Comparison of ENCODE assay signal across 10 cellular contexts in the genomic region with DNA sequence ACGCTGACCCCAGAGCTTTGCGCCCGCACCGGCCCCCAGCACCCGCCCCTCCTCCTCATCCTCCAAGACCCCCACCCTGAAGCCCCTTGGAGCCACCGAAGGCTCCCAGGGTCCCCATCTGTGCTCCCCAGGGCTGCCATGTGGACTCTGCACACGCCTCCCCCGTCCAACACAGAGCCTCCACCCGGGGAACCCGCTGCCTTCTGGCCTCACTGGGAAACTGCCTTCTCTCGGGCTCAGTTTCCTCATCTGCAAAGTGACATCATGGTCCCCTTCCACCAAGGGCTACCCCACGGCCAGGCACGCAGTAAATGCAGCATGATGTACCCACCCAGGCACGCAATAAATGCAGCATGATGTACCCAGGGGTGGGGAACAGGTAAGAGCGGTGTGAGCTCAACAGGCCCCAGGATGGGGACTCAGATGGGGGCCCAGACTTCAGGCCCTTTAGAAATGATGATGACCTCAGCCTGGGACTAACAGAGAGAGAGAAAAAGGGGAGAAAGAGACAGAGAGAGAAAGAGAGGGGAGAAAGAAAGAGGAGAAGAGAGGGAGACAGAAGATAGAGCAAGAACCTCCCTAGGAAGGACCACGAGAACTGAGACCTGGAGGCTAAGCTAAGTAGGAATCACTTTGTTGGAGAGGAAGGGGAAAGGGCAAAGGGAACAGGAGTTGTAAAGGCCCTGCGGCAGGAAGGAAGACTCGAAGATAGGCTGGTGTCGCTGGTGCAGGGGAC. TPM values are rescaled to one million over a fixed set of nuclear protein-coding genes. Genes with fewer than 3 reads are reported as not detected.
DNase-seq lines count a peak whose midpoint lies in the region; ATAC-seq and TF ChIP-seq lines count a peak whose summit lies in the region.
"Had no signal": no experiment of that assay in that cellular context is flagged by ENCODE, and none has a peak within 500 bp of the region (broad histone marks: within the 10 kb centered on the region; RNA-seq: fewer than 3 reads in every experiment).

No MANE protein-coding gene starts in this region.

- H3K36me3 Mint-ChIP-seq in CD14-positive monocyte: no peaks in the 10 kb centered on the region

- peak overlapping the region; percentile 80 for H3K4me3 ChIP-seq in Loucy (ENCODE audit: low read length, poor library complexity, severe bottlenecking)
- peak overlapping the region in 2 of 4 donors; percentile 73 to 74 for H3K4me3 ChIP-seq in esophagus muscularis mucosa
- peak overlapping the region; percentile 65 for H3K4me3 ChIP-seq in parathyroid adenoma (ENCODE audit: low read depth, low read length)

- peak overlapping the region in 4 of 7 donors; percentile 20 to 79 (median 75) for H3K27ac Mint-ChIP-seq in CD14-positive monocyte

- no peak for ATAC-seq in GM21786 (IDR thresholded peaks at IDR 0.05; ENCODE audit: unreplicated experiment)
- no peak for ATAC-seq in stimulated activated naive CD8-positive, alpha-beta T cell treated with anti-CD3 and anti-CD28 coated beads, Interleukin-15, Interleukin-2, amounts not matched to agents 100 U/mL and 50 U/mL, for 24 hours

- no peak for DNase-seq in CD14-positive monocyte (ENCODE audit: low spot score)
- DNase-seq in esophagus muscularis mucosa (ENCODE audit: extremely low spot score): no peak
- no peak for DNase-seq in AG08396 (ENCODE audit: low spot score)
- no peak for DNase-seq in NCI-H2081 (lab: John Stamatoyannopoulos, UW)
- no peak for DNase-seq in stimulated activated naive CD8-positive, alpha-beta T cell treated with anti-CD3 and anti-CD28 coated beads, Interleukin-15, Interleukin-2, amounts not matched to agents 100 U/mL and 50 U/mL, for 24 hours
- DNase-seq: activated gamma-delta T cell, NCI-H526 treated with DMSO at 0.1 percent for 48 hours had no signal

- peaks cover 0 to 5% (median 5%) of the 10 kb centered on the region in 3 donors for H3K27me3 Mint-ChIP-seq in CD14-positive monocyte (ENCODE audit: low read depth in 3 of 3)

- H3K27ac ChIP-seq in esophagus muscularis mucosa (replicated peaks in 1 of 4) (peak overlapping the region; percentile 82 to 91 (median 88)), parathyroid adenoma (no peak overlapping the region)

- no peaks in the 10 kb centered on the region for H3K9me2 ChIP-seq in Loucy (replicated peaks; ENCODE audit: low read depth, low read length)

- H4K20me1 ChIP-seq in Loucy (ENCODE audit: insufficient read depth, low read length, poor library complexity, severe bottlenecking): no peaks in the 10 kb centered on the region

- H3F3A ChIP-seq in Loucy (ENCODE audit: low read depth): no peaks in the 10 kb centered on the region; the same call in 1 of the 2 replicates

- H3K9me3 ChIP-seq in Loucy (ENCODE audit: insufficient read depth, low read depth, low read length): no peaks in the 10 kb centered on the region
- H3K9me3 ChIP-seq in esophagus muscularis mucosa: no peaks in the 10 kb centered on the region
- H3K9me3 ChIP-seq in parathyroid adenoma (ENCODE audit: control insufficient read depth, low read length): no peaks in the 10 kb centered on the region

- intact Hi-C loops in CD14-positive monocyte (cut with micrococcal nuclease): no loop called here
- intact Hi-C loops in esophagus muscularis mucosa (cut with DNase I): no loop called here

- peak overlapping the region; percentile 39 to 41 for H3K4me3 Mint-ChIP-seq in CD14-positive monocyte

- H3K27me3 ChIP-seq in Loucy (ENCODE audit: insufficient read depth, low read length, poor library complexity, severe bottlenecking): no peaks in the 10 kb centered on the region
- no peaks in the 10 kb centered on the region for H3K27me3 ChIP-seq in esophagus muscularis mucosa
- no peaks in the 10 kb centered on the region for H3K27me3 ChIP-seq in parathyroid adenoma (ENCODE audit: control insufficient read depth, insufficient read depth, low read length)

- no peak for TF ChIP-seq EP300 in esophagus muscularis mucosa (IDR thresholded peaks at IDR 0.05)

- peaks cover 43% of the 10 kb centered on the region for H3K4me1 Mint-ChIP-seq in CD14-positive monocyte

- TF ChIP-seq CTCF in CD14-positive monocyte (IDR thresholded peaks at IDR 0.05): no peak
- no peak for TF ChIP-seq CTCF in Loucy (conservative IDR thresholded peaks at IDR 0.05; ENCODE audit: low read length)
- no peak for TF ChIP-seq CTCF in esophagus muscularis mucosa (IDR thresholded peaks at IDR 0.05)
- no peak for TF ChIP-seq CTCF in parathyroid adenoma (IDR thresholded peaks at IDR 0.05)

- peak overlapping the region; percentile 65 for H3K4me2 ChIP-seq in Loucy (ENCODE audit: low read depth, low read length, poor library complexity, severe bottlenecking)
- peak overlapping the region; percentile 79 for H3K4me2 ChIP-seq in parathyroid adenoma (ENCODE audit: low read length)

- peaks cover 0 to 2% (median 0%) of the 10 kb centered on the region in 7 donors for H3K9me3 Mint-ChIP-seq in CD14-positive monocyte

- H3K79me2 ChIP-seq in Loucy (ENCODE audit: insufficient read depth, low read length) (peaks cover 7% of the 10 kb centered on the region; the same call in 1 of the 2 replicates), parathyroid adenoma (peaks cover 4% of the 10 kb centered on the region)

- H3K36me3 ChIP-seq in Loucy (ENCODE audit: insufficient read depth, low read length): no peaks in the 10 kb centered on the region
- no peaks in the 10 kb centered on the region for H3K36me3 ChIP-seq in esophagus muscularis mucosa
- no peaks in the 10 kb centered on the region for H3K36me3 ChIP-seq in parathyroid adenoma (ENCODE audit: control insufficient read depth, insufficient read depth, low read length)

- peaks cover 45% of the 10 kb centered on the region for H3K4me1 ChIP-seq in Loucy (ENCODE audit: insufficient read depth, low read length, poor library complexity, severe bottlenecking)
- peaks cover 45 to 84% (median 83%) of the 10 kb centered on the region in 4 donors for H3K4me1 ChIP-seq in esophagus muscularis mucosa
- peaks cover 31% of the 10 kb centered on the region for H3K4me1 ChIP-seq in parathyroid adenoma

- H3K9ac ChIP-seq in Loucy (ENCODE audit: low read depth, low read length, poor library complexity, severe bottlenecking): peak overlapping the region; percentile 85
- no peak overlapping the region for H3K9ac ChIP-seq in parathyroid adenoma

- H2AFZ ChIP-seq in Loucy (ENCODE audit: low read length) (no peak overlapping the region), parathyroid adenoma (peak overlapping the region; percentile 86)

- 72% methylated on average over 19 of the region's 19 CpGs for WGBS in esophagus muscularis mucosa

- no peak for TF ChIP-seq POLR2A in esophagus muscularis mucosa (IDR thresholded peaks at IDR 0.05; ENCODE audit: low read depth)

RNA-seq across cellular contexts. Expression of a gene that starts 2.5 kb away (rescaled TPM):
- under 1 TPM; 0.14 to 0.72 TPM for polyA plus RNA-seq in CD14-positive monocyte
- total RNA-seq in esophagus muscularis mucosa: 10 to 100 TPM in 3 of 4 donors, 1 to 10 TPM in 1; 9.1 to 18.3 (median 14.6) TPM

RNA-seq across cellular contexts. Expression of a gene that starts 42.4 kb away (rescaled TPM):
- polyA plus RNA-seq in CD14-positive monocyte: 1 to 10 TPM; 5.5 to 7.3 TPM
- 10 to 100 TPM; 33.1 to 80.3 (median 48.0) TPM for total RNA-seq in esophagus muscularis mucosa
